ENCODE assay signal across 1 cellular context in genomic region chr9:130053109-130053503, GRCh38.
TF ChIP-seq lines count a peak whose summit lies in the region.

No MANE protein-coding gene starts in this region.

TF ChIP-seq in H1, 55 proteins besides CTCF, POLR2A, EP300 and RAD21:
- TF ChIP-seq RXRA (IDR thresholded peaks at IDR 0.05; ENCODE audit: insufficient read depth, low read depth, low read length), result no peak
- TF ChIP-seq SRF (IDR thresholded peaks at IDR 0.05; ENCODE audit: low read depth, low read length), result no peak
